28 cellular contexts compared by ENCODE assay signal in genomic region chr4:38224850-38225249, GRCh38.
DNase-seq lines count a peak whose midpoint lies in the region; ATAC-seq, FAIRE-seq and TF ChIP-seq lines count a peak whose summit lies in the region.
"Had no signal": no experiment of that assay in that cellular context is flagged by ENCODE, and none has a peak within 500 bp of the region (broad histone marks: within the 10 kb centered on the region; RNA-seq: fewer than 3 reads in every experiment).

No MANE protein-coding gene starts in this region.

- TF ChIP-seq RAD21 in HepG2 (CRISPR knock-in tag; IDR thresholded peaks at IDR 0.05) = no peak

- 78% methylated on average over 3 of the region's 3 CpGs for WGBS in HepG2 (ENCODE audit: low lambda C conversion rate)
- 96 to 98% (median 98%) methylated on average over 3 of the region's 3 CpGs for WGBS in psoas muscle, 3 donors

- no peaks in the 10 kb centered on the region for H3K9me3 ChIP-seq in Caco-2
- H3K9me3 ChIP-seq in HepG2 (ENCODE audit: low read length) = no peaks in the 10 kb centered on the region
- H3K9me3 ChIP-seq in gastrocnemius medialis = no peaks in the 10 kb centered on the region
- no peaks in the 10 kb centered on the region for H3K9me3 ChIP-seq in psoas muscle
- H3K9me3 ChIP-seq: BLaER1, SJSA1 had no signal

- H3K9ac ChIP-seq in HepG2 (ENCODE audit: insufficient read depth, low read depth, low read length) = 0 out of 2 replicates have a peak overlapping the region, but pooled peaks have one; percentile 33
- H3K9ac ChIP-seq: BLaER1 had no signal

- POLR2A ChIA-PET in Caco-2 (lab: Charles Lee) = no interaction called here
- POLR2A ChIA-PET in HepG2 (lab: Yijun Ruan, JAX) = no interaction called here

- no peaks in the 10 kb centered on the region for H3K36me3 ChIP-seq in Caco-2 (ENCODE audit: control insufficient read depth, insufficient read depth, low read length)
- no peaks in the 10 kb centered on the region for H3K36me3 ChIP-seq in HepG2 (replicated peaks in 1 of 2; ENCODE audit: control insufficient read depth in 1 of 2, insufficient read depth in 2 of 2, low read length in 2 of 2)
- H3K36me3 ChIP-seq in gastrocnemius medialis = no peaks in the 10 kb centered on the region
- H3K36me3 ChIP-seq in psoas muscle (ENCODE audit: insufficient read depth in 1 of 2, low read depth in 1 of 2) = no peaks in the 10 kb centered on the region
- H3K36me3 ChIP-seq: BLaER1, SJSA1 had no signal

- no peaks in the 10 kb centered on the region for H3K27me3 Mint-ChIP-seq in Caco-2 (ENCODE audit: insufficient read depth, unreplicated experiment)
- H3K27me3 Mint-ChIP-seq in dendritic cell treated with granulocyte-macrophage colony-stimulating factor and Interleukin-4, amounts not matched to agents 40 ng/mL and 50 ng/mL, for 4 days = peaks cover 4% of the 10 kb centered on the region
- no peaks in the 10 kb centered on the region for H3K27me3 Mint-ChIP-seq in progenitor cell of endocrine pancreas
- H3K27me3 Mint-ChIP-seq: CD4-positive, alpha-beta T cell had no signal

- peak overlapping the region; percentile 77 for H3K4me2 ChIP-seq in HepG2 (ENCODE audit: low read depth, low read length)
- H3K4me2 ChIP-seq: BLaER1 had no signal

- peaks cover 15% of the 10 kb centered on the region for H3K9me3 Mint-ChIP-seq in Caco-2 (ENCODE audit: unreplicated experiment)
- H3K9me3 Mint-ChIP-seq in dendritic cell treated with granulocyte-macrophage colony-stimulating factor and Interleukin-4, amounts not matched to agents 40 ng/mL and 50 ng/mL, for 4 days = no peaks in the 10 kb centered on the region
- peaks cover 3% of the 10 kb centered on the region for H3K9me3 Mint-ChIP-seq in progenitor cell of endocrine pancreas (ENCODE audit: low read depth)
- H3K9me3 Mint-ChIP-seq: CD4-positive, alpha-beta T cell had no signal

- no peak for DNase-seq in Caco-2
- no peak for DNase-seq in HepG2 (ENCODE audit: low spot score)
- no peak for DNase-seq in progenitor cell of endocrine pancreas (ENCODE audit: low spot score, unreplicated experiment)
- DNase-seq in gastrocnemius medialis = no peak
- no peak for DNase-seq in left colon
- no peak for DNase-seq in activated CD8-positive, alpha-beta memory T cell treated with anti-CD3 and anti-CD28 coated beads, Interleukin-2, amount 50 U/mL, for 4 hours
- DNase-seq in psoas muscle = no peak
- DNase-seq: ACHN; CD4-positive, alpha-beta T cell; COR-L47; DND-41; Karpas-422; MV-4-11; NCI-H1105 treated with DMSO at 0.1 percent for 48 hours; NCI-H1694 treated with DMSO at 0.1 percent for 48 hours; NCI-H2081 treated with DMSO at 0.1 percent for 48 hours; NCI-H2171 treated with DMSO at 0.1 percent for 48 hours; NCI-H446; NCI-H526 treated with DMSO at 0.1 percent for 48 hours; OCI-M1 had no signal

- H3K36me3 Mint-ChIP-seq in Caco-2 (ENCODE audit: insufficient read depth, unreplicated experiment) (no peaks in the 10 kb centered on the region), progenitor cell of endocrine pancreas (ENCODE audit: insufficient read depth) (peaks cover 1% of the 10 kb centered on the region)
- H3K36me3 Mint-ChIP-seq in dendritic cell treated with granulocyte-macrophage colony-stimulating factor and Interleukin-4, amounts not matched to agents 40 ng/mL and 50 ng/mL, for 4 days (ENCODE audit: low read depth) = no peaks in the 10 kb centered on the region

- H3K27ac ChIP-seq in HepG2 (ENCODE audit: extremely low read length, insufficient read depth, low read length) = peak overlapping the region; percentile 68
- H3K27ac ChIP-seq in gastrocnemius medialis = no peak overlapping the region
- no peak overlapping the region for H3K27ac ChIP-seq in psoas muscle
- H3K27ac ChIP-seq: 22Rv1, BLaER1, SJSA1 had no signal

- ATAC-seq in HepG2 (no peak), gastrocnemius medialis (no peak), left colon (no peak), psoas muscle (no peak)
- ATAC-seq: Right ventricle myocardium inferior had no signal

- H3K79me2 ChIP-seq in HepG2 (ENCODE audit: insufficient read depth, low read length) = no peaks in the 10 kb centered on the region

- H3K4me3 ChIP-seq in Caco-2 (ENCODE audit: low read depth, low read length) (no peak overlapping the region), HepG2 (replicated peaks in 1 of 3; ENCODE audit: insufficient read depth in 1 of 3, low read depth in 2 of 3, low read length in 3 of 3) (no peak overlapping the region), gastrocnemius medialis (no peak overlapping the region), psoas muscle (no peak overlapping the region)
- H3K4me3 ChIP-seq: BLaER1, SJSA1 had no signal

- intact Hi-C loops in Caco-2 (cut with micrococcal nuclease; ENCODE audit: unreplicated experiment) = no loop called here
- intact Hi-C loops in dendritic cell treated with granulocyte-macrophage colony-stimulating factor and Interleukin-4, amounts not matched to agents 40 ng/mL and 50 ng/mL, for 4 days (cut with micrococcal nuclease) = no loop called here
- intact Hi-C loops in HepG2 (cut with micrococcal nuclease; ENCODE audit: unreplicated experiment) = no loop called here
- intact Hi-C loops in gastrocnemius medialis (cut with DNase I; ENCODE audit: low total_unique reads) = no loop called here
- intact Hi-C loops in left colon (cut with DNase I, micrococcal nuclease) = no loop called here
- intact Hi-C loops in psoas muscle (cut with DNase I) = no loop called here

- BruUV-seq in Caco-2 (replicated peaks; lab: Mats Ljungman, UMichigan) (no TSS peak), HepG2 (replicated peaks; lab: Mats Ljungman, UMichigan) (no TSS peak)

- CTCF ChIA-PET in Caco-2 (lab: Charles Lee) (no interaction called here), HepG2 (lab: Yijun Ruan, JAX; ENCODE audit: low intra/inter-chr PET ratio, low total read pairs) (no interaction called here)

- in situ Hi-C loops in HepG2 (cut with HindIII; ENCODE audit: extremely low pct_ligation_motif_present, low pct_unique_long_range_greater_than_20kb) = no loop called here
- in situ Hi-C loops in gastrocnemius medialis (cut with MboI; ENCODE audit: low sequenced_read_pairs in 4 of 4) = no loop called here

- H3K4me3 Mint-ChIP-seq in Caco-2 (ENCODE audit: unreplicated experiment) = no peak overlapping the region
- no peak overlapping the region for H3K4me3 Mint-ChIP-seq in dendritic cell treated with granulocyte-macrophage colony-stimulating factor and Interleukin-4, amounts not matched to agents 40 ng/mL and 50 ng/mL, for 4 days
- H3K4me3 Mint-ChIP-seq in progenitor cell of endocrine pancreas (ENCODE audit: low read depth) = no peak overlapping the region
- H3K4me3 Mint-ChIP-seq: CD4-positive, alpha-beta T cell; IgD-negative memory B cell had no signal

- H3K4me1 ChIP-seq in Caco-2 (peaks cover 25% of the 10 kb centered on the region), HepG2 (ENCODE audit: insufficient read depth, low read length) (peaks cover 47% of the 10 kb centered on the region), gastrocnemius medialis (peaks cover 10 to 15% of the 10 kb centered on the region in 2 donors), psoas muscle (peaks cover 4% of the 10 kb centered on the region)
- H3K4me1 ChIP-seq: BLaER1, SJSA1 had no signal

- TF ChIP-seq POLR2A in HepG2 (IDR thresholded peaks at IDR 0.05; ENCODE audit: insufficient read depth in 1 of 2, low read depth in 2 of 2, low read length in 2 of 2) (no peak), gastrocnemius medialis (IDR thresholded peaks at IDR 0.05) (no peak)

- peak overlapping the region; percentile 75 for H3K27ac Mint-ChIP-seq in Caco-2 (ENCODE audit: unreplicated experiment)
- peak overlapping the region; percentile 67 for H3K27ac Mint-ChIP-seq in dendritic cell treated with granulocyte-macrophage colony-stimulating factor and Interleukin-4, amounts not matched to agents 40 ng/mL and 50 ng/mL, for 4 days
- peak overlapping the region; percentile 3 for H3K27ac Mint-ChIP-seq in progenitor cell of endocrine pancreas
- H3K27ac Mint-ChIP-seq: CD4-positive, alpha-beta T cell; IgD-negative memory B cell had no signal

- H3K4me1 Mint-ChIP-seq in Caco-2 (ENCODE audit: low read depth, unreplicated experiment) (peaks cover 24% of the 10 kb centered on the region), progenitor cell of endocrine pancreas (ENCODE audit: low read depth) (peaks cover 42% of the 10 kb centered on the region)
- peaks cover 40% of the 10 kb centered on the region for H3K4me1 Mint-ChIP-seq in dendritic cell treated with granulocyte-macrophage colony-stimulating factor and Interleukin-4, amounts not matched to agents 40 ng/mL and 50 ng/mL, for 4 days (ENCODE audit: low read depth)
- H3K4me1 Mint-ChIP-seq: IgD-negative memory B cell had no signal

- TF ChIP-seq EP300 in HepG2 (IDR thresholded peaks at IDR 0.05; ENCODE audit: low read depth in 2 of 2, low read length in 2 of 2) (no peak), HepG2 (CRISPR knock-in tag; IDR thresholded peaks at IDR 0.05; ENCODE audit: borderline replicate concordance) (no peak)

- no peak for FAIRE-seq in HepG2 (lab: Jason Lieb, UNC)
- FAIRE-seq: GM12891, H1 had no signal

- TF ChIP-seq CTCF in Caco-2 (IDR thresholded peaks at IDR 0.05; ENCODE audit: insufficient read depth in 1 of 2, low read depth in 1 of 2, low read length in 1 of 2, severe bottlenecking in 1 of 2, unreplicated experiment in 1 of 2) (no peak), HepG2 (CRISPR knock-in tag; IDR thresholded peaks at IDR 0.05) (no peak), progenitor cell of endocrine pancreas (IDR thresholded peaks at IDR 0.05; ENCODE audit: unreplicated experiment) (no peak), gastrocnemius medialis (IDR thresholded peaks at IDR 0.05 in 4 of 5, conservative IDR thresholded peaks at IDR 0.05 in 1 of 5) (no peak), psoas muscle (IDR thresholded peaks at IDR 0.05) (no peak)

- H2AFZ ChIP-seq in HepG2 (ENCODE audit: low read length) = no peak overlapping the region

- H4K20me1 ChIP-seq in HepG2 (ENCODE audit: insufficient read depth, low read length) = no peaks in the 10 kb centered on the region
- H4K20me1 ChIP-seq: BLaER1 had no signal

- H3K27me3 ChIP-seq in Caco-2 (replicated peaks; ENCODE audit: control insufficient read depth, insufficient read depth, low read length) = no peaks in the 10 kb centered on the region; the same call in 1 of the 2 replicates
- H3K27me3 ChIP-seq in HepG2 (ENCODE audit: control insufficient read depth in 1 of 2, insufficient read depth in 2 of 2, low read length in 2 of 2) = no peaks in the 10 kb centered on the region
- H3K27me3 ChIP-seq in gastrocnemius medialis = no peaks in the 10 kb centered on the region
- H3K27me3 ChIP-seq in psoas muscle (ENCODE audit: insufficient read depth in 3 of 3, low read length in 2 of 3) = no peaks in the 10 kb centered on the region
- H3K27me3 ChIP-seq: BLaER1, SJSA1 had no signal

Comparison
In these comparisons a context has a peak if more than half of its experiments do, and no peak if none do; other contexts are left out.
1. H3K27ac Mint-ChIP-seq: peak in every context shown above with its lines; median percentile 75 in Caco-2; 67 in dendritic cell treated with granulocyte-macrophage colony-stimulating factor and Interleukin-4, amounts not matched to agents 40 ng/mL and 50 ng/mL, for 4 days; 3 in progenitor cell of endocrine pancreas.